ENCODE assay signal across 9 cellular contexts in the genomic region with DNA sequence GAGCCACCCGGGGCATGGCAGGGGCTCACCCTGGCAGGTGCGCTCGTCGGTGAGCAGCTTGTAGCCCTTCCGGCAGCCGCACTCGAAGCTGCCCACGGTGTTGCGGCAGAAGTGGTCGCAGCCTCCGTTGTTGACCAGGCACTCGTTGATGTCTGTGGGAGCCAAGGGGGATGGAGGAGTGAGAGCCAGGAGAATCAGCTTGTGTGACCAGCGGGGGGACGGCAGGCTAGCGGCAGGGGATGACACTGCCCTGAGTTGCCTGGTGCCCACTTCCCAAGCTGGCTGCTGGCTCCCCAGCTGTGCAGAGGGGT.
"Had no signal": no experiment of that assay in that cellular context is flagged by ENCODE, and none has a peak within 500 bp of the region (broad histone marks: within the 10 kb centered on the region; RNA-seq: fewer than 3 reads in every experiment).

No MANE protein-coding gene starts in this region.

- H3K36me3 ChIP-seq: Peyer's patch, SJCRH30 had no signal

- H3K27me3 ChIP-seq: Peyer's patch, SJCRH30 had no signal

- DNase-seq: NCI-H1092, NCI-H1436 treated with DMSO at 0.1 percent for 48 hours, NCI-H187 treated with DMSO at 0.1 percent for 48 hours, NCI-H446 treated with DMSO at 0.1 percent for 48 hours had no signal

- ATAC-seq: Right ventricle myocardium inferior had no signal

- H2AFZ ChIP-seq: PC-9 had no signal

- H3K27ac ChIP-seq: PC-9, Peyer's patch, SJCRH30 had no signal

- H3K4me3 ChIP-seq: K562, PC-9, Peyer's patch, SJCRH30 had no signal

- H3K4me1 ChIP-seq: Peyer's patch, SJCRH30 had no signal

- H3K9me3 ChIP-seq: Peyer's patch, SJCRH30 had no signal
